13 cellular contexts compared by ENCODE assay signal in genomic region chr17:36938566-36939058, GRCh38. TPM values are rescaled to one million over a fixed set of nuclear protein-coding genes. Genes with fewer than 3 reads are reported as not detected.
DNase-seq lines count a peak whose midpoint lies in the region; ATAC-seq and TF ChIP-seq lines count a peak whose summit lies in the region.
"Had no signal": no experiment of that assay in that cellular context is flagged by ENCODE, and none has a peak within 500 bp of the region (broad histone marks: within the 10 kb centered on the region; RNA-seq: fewer than 3 reads in every experiment).

No MANE protein-coding gene starts in this region.

- no peaks in the 10 kb centered on the region for H3K9me3 Mint-ChIP-seq in activated naive CD4-positive, alpha-beta T cell treated with anti-CD3 and anti-CD28 coated beads, Interleukin-2, amount 50 U/mL, for 24 hours

- H3K27me3 Mint-ChIP-seq in activated naive CD4-positive, alpha-beta T cell treated with anti-CD3 and anti-CD28 coated beads, Interleukin-2, amount 50 U/mL, for 24 hours, result peaks cover 51% of the 10 kb centered on the region

- peaks cover 64% of the 10 kb centered on the region for H3K4me1 Mint-ChIP-seq in activated naive CD4-positive, alpha-beta T cell treated with anti-CD3 and anti-CD28 coated beads, Interleukin-2, amount 50 U/mL, for 24 hours

- peak; percentile 80 for DNase-seq in DMS 273 (lab: John Stamatoyannopoulos, UW; ENCODE audit: unreplicated experiment)
- no peak for DNase-seq in DMS 273 treated with DMSO at 0.1 percent for 48 hours (lab: John Stamatoyannopoulos, UW)
- DNase-seq in GM20000 (ENCODE audit: low spot score), result peak; percentile 35
- peak; percentile 85 for DNase-seq in mesenteric fat pad (ENCODE audit: low spot score)
- DNase-seq in activated gamma-delta T cell treated with Interleukin-2 at 50 U/mL for 16 hours, result no peak
- DNase-seq in NCI-H1930 (lab: John Stamatoyannopoulos, UW), result no peak
- DNase-seq: heart left ventricle, NCI-H2081 treated with DMSO at 0.1 percent for 48 hours, SJCRH30, transverse colon had no signal

- no peak for ATAC-seq in GM18519 (IDR thresholded peaks at IDR 0.05; ENCODE audit: low FRiP score, unreplicated experiment)

- no peak for TF ChIP-seq CTCF in GM20000 (IDR thresholded peaks at IDR 0.05; ENCODE audit: extremely low read depth, missing control alignments)

- peak overlapping the region; percentile 38 for H3K4me3 Mint-ChIP-seq in activated naive CD4-positive, alpha-beta T cell treated with anti-CD3 and anti-CD28 coated beads, Interleukin-2, amount 50 U/mL, for 24 hours

- H3K36me3 Mint-ChIP-seq in activated naive CD4-positive, alpha-beta T cell treated with anti-CD3 and anti-CD28 coated beads, Interleukin-2, amount 50 U/mL, for 24 hours, result no peaks in the 10 kb centered on the region

- peak overlapping the region; percentile 47 for H3K27ac Mint-ChIP-seq in activated naive CD4-positive, alpha-beta T cell treated with anti-CD3 and anti-CD28 coated beads, Interleukin-2, amount 50 U/mL, for 24 hours

RNA-seq across cellular contexts. Expression of gene LHX1, which starts 1.3 kb away (rescaled TPM):
- total RNA-seq in mesenteric fat pad, result not detected
- total RNA-seq: heart left ventricle, omental fat pad, transverse colon had no signal

RNA-seq across cellular contexts. Expression of gene AATF, which starts 10.1 kb away (rescaled TPM):
- 42.3 TPM for total RNA-seq in mesenteric fat pad

Comparison
In these comparisons a context has a peak if more than half of its experiments do, and no peak if none do; other contexts are left out.
1. DNase-seq: peak in DMS 273 (single experiment), GM20000 (single experiment) and mesenteric fat pad (single experiment); none in DMS 273 treated with DMSO at 0.1 percent for 48 hours (single experiment), activated gamma-delta T cell treated with Interleukin-2 at 50 U/mL for 16 hours (single experiment) and NCI-H1930 (0 of 2).